Comparison of ENCODE assay signal across 25 cellular contexts in the genomic region with DNA sequence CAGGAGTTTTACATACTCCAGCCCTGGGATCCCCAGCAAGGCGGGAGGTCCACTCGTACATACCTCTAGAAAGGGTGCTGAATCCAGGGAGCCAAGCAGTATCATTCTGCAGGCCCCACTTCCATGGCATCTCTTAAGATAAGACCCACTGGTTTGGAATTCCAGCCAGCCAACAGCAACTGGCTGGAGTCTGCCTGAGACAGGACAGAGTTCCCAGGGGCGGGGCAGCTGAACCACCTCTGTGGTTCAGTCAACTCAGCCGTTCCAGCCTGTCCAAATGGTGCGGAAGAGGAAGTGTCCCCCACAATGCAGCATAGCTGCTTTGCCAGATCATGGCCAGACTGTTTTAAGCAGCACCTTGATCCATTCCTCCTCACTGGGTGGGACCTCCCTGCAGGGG. TPM values are rescaled to one million over a fixed set of nuclear protein-coding genes. Genes with fewer than 3 reads are reported as not detected.
"Had no signal": no experiment of that assay in that cellular context is flagged by ENCODE, and none has a peak within 500 bp of the region (broad histone marks: within the 10 kb centered on the region; RNA-seq: fewer than 3 reads in every experiment).

No MANE protein-coding gene starts in this region.

- H3K27me3 ChIP-seq: colonic mucosa, esophagus muscularis mucosa, right atrium auricular region, sigmoid colon, transverse colon had no signal

- H3K4me3 ChIP-seq: colonic mucosa, esophagus muscularis mucosa, left ventricle myocardium inferior, lower lobe of right lung, right atrium auricular region, sigmoid colon, skin epidermis, thoracic aorta, transverse colon had no signal

- ATAC-seq: left cardiac atrium; lower lobe of right lung; naive thymus-derived CD8-positive, alpha-beta T cell; stimulated activated naive B cell treated with anti-CD40 and anti-IgM and Interleukin-4, amounts not matched to agents 10 μg/mL and 1 μg/mL and 100 μg/mL, for 72 hours; stimulated activated naive CD8-positive, alpha-beta T cell treated with anti-CD3 and anti-CD28 coated beads, Interleukin-15, amount 100 ng/mL, for 72 hours had no signal

- H3K27ac ChIP-seq: colonic mucosa, esophagus muscularis mucosa, left ventricle myocardium inferior, lower lobe of right lung, right atrium auricular region, sigmoid colon, skin epidermis, thoracic aorta, transverse colon had no signal

- H3K27ac Mint-ChIP-seq: endodermal cell; immature natural killer cell; naive thymus-derived CD8-positive, alpha-beta T cell; stimulated activated naive B cell treated with anti-CD40 and anti-IgM and Interleukin-4, amounts not matched to agents 10 μg/mL and 1 μg/mL and 100 μg/mL, for 72 hours; stimulated activated naive CD8-positive, alpha-beta T cell treated with anti-CD3 and anti-CD28 coated beads, Interleukin-15, amount 100 ng/mL, for 72 hours had no signal

- H3K9me3 ChIP-seq: colonic mucosa had no signal

- DNase-seq: colonic mucosa; dermis blood vessel endothelial cell; effector CD4-positive, alpha-beta T cell; endodermal cell; immature natural killer cell; kidney; left cardiac atrium; left ventricle myocardium inferior; lower lobe of right lung; mesenchymal stem cell; midbrain; naive thymus-derived CD8-positive, alpha-beta T cell; posterior cingulate gyrus; sigmoid colon; stimulated activated CD4-positive, alpha-beta T cell treated with anti-CD3 and anti-CD28 coated beads, Interleukin-2, amount 100 ng/mL, for 24 hours; stimulated activated CD4-positive, alpha-beta T cell treated with anti-CD3 and anti-CD28 coated beads, Interleukin-4, amount 100 ng/mL, for 4 hours; stimulated activated naive B cell treated with anti-CD40 and anti-IgM and Interleukin-4, amounts not matched to agents 10 μg/mL and 1 μg/mL and 100 μg/mL, for 72 hours; stimulated activated naive CD8-positive, alpha-beta T cell treated with anti-CD3 and anti-CD28 coated beads, Interleukin-15, amount 100 ng/mL, for 72 hours; substantia nigra; transverse colon had no signal

- FAIRE-seq: endothelial cell of umbilical vein, kidney had no signal

- H3K4me1 ChIP-seq: colonic mucosa, esophagus muscularis mucosa, lower lobe of right lung, right atrium auricular region, sigmoid colon, transverse colon had no signal

- H3K36me3 ChIP-seq: colonic mucosa, esophagus muscularis mucosa, left ventricle myocardium inferior, lower lobe of right lung, right atrium auricular region, sigmoid colon, thoracic aorta, transverse colon had no signal

RNA-seq across cellular contexts. Expression of a gene that starts 56.6 kb away (rescaled TPM):
- total RNA-seq: naive thymus-derived CD8-positive, alpha-beta T cell had no signal
